13 cellular contexts compared by ENCODE assay signal in genomic region chr1:206931709-206932108, GRCh38. TPM values are rescaled to one million over a fixed set of nuclear protein-coding genes. Genes with fewer than 3 reads are reported as not detected.
DNase-seq lines count a peak whose midpoint lies in the region; ATAC-seq and TF ChIP-seq lines count a peak whose summit lies in the region.
"Had no signal": no experiment of that assay in that cellular context is flagged by ENCODE, and none has a peak within 500 bp of the region (broad histone marks: within the 10 kb centered on the region; RNA-seq: fewer than 3 reads in every experiment).

No MANE protein-coding gene starts in this region.

- H3K9me3 ChIP-seq in DOHH2 (ENCODE audit: control insufficient read depth, insufficient read depth, low read length) = no peaks in the 10 kb centered on the region
- H3K9me3 ChIP-seq in H9 (ENCODE audit: control insufficient read depth, low read depth, low read length) = no peaks in the 10 kb centered on the region
- no peaks in the 10 kb centered on the region for H3K9me3 ChIP-seq in psoas muscle

- H2BK5ac ChIP-seq in H9 (ENCODE audit: insufficient read length, low read length) = no peak overlapping the region

- H2BK15ac ChIP-seq in H9 (ENCODE audit: low read depth, low read length) = no peak overlapping the region

- no peaks in the 10 kb centered on the region for H3K23me2 ChIP-seq in H9 (ENCODE audit: insufficient read length, low read depth, low read length, poor library complexity, severe bottlenecking)

- H3K18ac ChIP-seq in H9 (ENCODE audit: insufficient read length, low read depth, low read length) = no peak overlapping the region

- no peak for ATAC-seq in natural killer cell
- ATAC-seq in psoas muscle = no peak

- H3K79me2 ChIP-seq in DOHH2 (ENCODE audit: control insufficient read depth, low read length) (no peaks in the 10 kb centered on the region), H9 (ENCODE audit: insufficient read depth, low read length) (no peaks in the 10 kb centered on the region)

- no peak overlapping the region for H2AFZ ChIP-seq in H9 (ENCODE audit: low read length)

- H2AK5ac ChIP-seq in H9 (ENCODE audit: insufficient read length, low read length) = no peak overlapping the region

- peaks cover 2 to 3% of the 10 kb centered on the region in 2 experiments; a peak in 2 of 4 replicates for H3K4me1 Mint-ChIP-seq in H9
- H3K4me1 Mint-ChIP-seq in natural killer cell = peaks cover 26 to 30% of the 10 kb centered on the region in 2 donors
- peaks cover 8% of the 10 kb centered on the region for H3K4me1 Mint-ChIP-seq in Calu3 (ENCODE audit: low read depth, unreplicated experiment)

- H3K27ac ChIP-seq in DOHH2 (ENCODE audit: low read depth, low read length) (no peak overlapping the region), H9 (ENCODE audit: insufficient read length, low read depth, low read length) (no peak overlapping the region), psoas muscle (no peak overlapping the region)

- no peak overlapping the region for H4K5ac ChIP-seq in H9 (ENCODE audit: insufficient read length, low read depth, low read length)

- no peak overlapping the region for H3K9ac ChIP-seq in H9 (ENCODE audit: extremely low read depth, insufficient read length, low read length)

- H3K4me2 ChIP-seq in DOHH2 (ENCODE audit: low read length) (no peak overlapping the region), H9 (ENCODE audit: insufficient read depth, insufficient read length, low read length) (no peak overlapping the region)

- intact Hi-C loops in natural killer cell (cut with micrococcal nuclease) (no loop called here), psoas muscle (cut with DNase I) (no loop called here), Calu3 (cut with micrococcal nuclease; ENCODE audit: unreplicated experiment) (no loop called here)

- H3K27me3 ChIP-seq in DOHH2 (ENCODE audit: control insufficient read depth, low read length) = no peaks in the 10 kb centered on the region
- no peaks in the 10 kb centered on the region for H3K27me3 ChIP-seq in H9 (ENCODE audit: insufficient read depth, low read length)
- no peaks in the 10 kb centered on the region for H3K27me3 ChIP-seq in psoas muscle (ENCODE audit: insufficient read depth in 3 of 3, low read length in 2 of 3)

- WGBS in H9 (ENCODE audit: extremely low coverage, insufficient read length, low lambda C conversion rate) = no CpG with 5 or more reads among the region's 6 CpGs
- WGBS in psoas muscle, 3 donors = 74 to 83% (median 78%) methylated on average over 6 of the region's 6 CpGs

- no peaks in the 10 kb centered on the region for H4K20me1 ChIP-seq in DOHH2 (ENCODE audit: control insufficient read depth, insufficient read depth, low read depth, low read length)
- no peaks in the 10 kb centered on the region for H4K20me1 ChIP-seq in H9 (ENCODE audit: control insufficient read depth, insufficient read depth, insufficient read length)

- H3K4me3 ChIP-seq in DOHH2 (ENCODE audit: low read length) (no peak overlapping the region), astrocyte of the cerebellum (ENCODE audit: low read depth, low read length) (no peak overlapping the region), psoas muscle (no peak overlapping the region)

- H3K79me1 ChIP-seq in H9 (ENCODE audit: insufficient read depth, low read depth, low read length, poor library complexity, severe bottlenecking) = no peaks in the 10 kb centered on the region

- H2BK20ac ChIP-seq in H9 (ENCODE audit: low read depth, low read length, poor library complexity, severe bottlenecking) = no peak overlapping the region

- CTCF ChIA-PET in Calu3 (lab: Charles Lee) = interaction anchor here (0.9 to 1.6 kb wide), 4 partner anchors 12 to 50 kb away, joined by 3 read pairs; no protein-coding TSS in a partner anchor

- no TSS peak for BruUV-seq in Calu3 (replicated peaks; lab: Mats Ljungman, UMichigan)

- H3K27ac Mint-ChIP-seq in H9 (no peak overlapping the region), natural killer cell (peak overlapping the region; percentile 87 to 92), Calu3 (ENCODE audit: unreplicated experiment) (no peak overlapping the region)

- no peaks in the 10 kb centered on the region for H3K36me3 Mint-ChIP-seq in H9 (ENCODE audit: insufficient read depth in 1 of 3, low read depth in 3 of 3)
- H3K36me3 Mint-ChIP-seq in natural killer cell = no peaks in the 10 kb centered on the region
- peaks cover 11% of the 10 kb centered on the region for H3K36me3 Mint-ChIP-seq in Calu3 (ENCODE audit: insufficient read depth, unreplicated experiment)

- H3K4ac ChIP-seq in H9 (ENCODE audit: low read depth, low read length) = no peak overlapping the region

- H3F3A ChIP-seq in DOHH2 (ENCODE audit: control insufficient read depth, insufficient read depth) = no peaks in the 10 kb centered on the region; the same call in none of the 2 replicates

- H2BK120ac ChIP-seq in H9 (ENCODE audit: low read depth, low read length, poor library complexity, severe bottlenecking) = no peak overlapping the region

- H2BK12ac ChIP-seq in H9 (ENCODE audit: insufficient read length, low read depth, low read length) = no peak overlapping the region

- H3K4me1 ChIP-seq in DOHH2 (ENCODE audit: control insufficient read depth, low read length) = peaks cover 24% of the 10 kb centered on the region
- H3K4me1 ChIP-seq in H9 (ENCODE audit: insufficient read depth, low read length) = no peaks in the 10 kb centered on the region
- H3K4me1 ChIP-seq in psoas muscle = no peaks in the 10 kb centered on the region

- H3K56ac ChIP-seq in H9 (ENCODE audit: insufficient read length, low read depth, low read length) = no peak overlapping the region

- H3K36me3 ChIP-seq in DOHH2 (ENCODE audit: control insufficient read depth, low read length) = no peaks in the 10 kb centered on the region
- H3K36me3 ChIP-seq in psoas muscle (ENCODE audit: insufficient read depth in 1 of 2, low read depth in 1 of 2) = no peaks in the 10 kb centered on the region

- in situ Hi-C loops in astrocyte of the cerebellum (cut with HindIII; ENCODE audit: low sequenced_read_pairs) = no loop called here

- no peak overlapping the region for H4K91ac ChIP-seq in H9 (ENCODE audit: insufficient read length, low read depth, low read length)

- H3K14ac ChIP-seq in H9 (ENCODE audit: insufficient read depth, low read length) = no peak overlapping the region

- no peak overlapping the region for H3T11ph ChIP-seq in H9 (ENCODE audit: low read length)

- H3K23ac ChIP-seq in H9 (ENCODE audit: insufficient read length, low read depth, low read length) = no peak overlapping the region

- no peak overlapping the region for H4K8ac ChIP-seq in H9 (replicated peaks; ENCODE audit: insufficient read length, low read depth, low read length)

- DNase-seq in H9 (peak; percentile 61), astrocyte of the cerebellum (ENCODE audit: low read depth) (no peak), natural killer cell (no peak), psoas muscle (no peak), Calu3 (no peak), NCI-H2171 treated with DMSO at 0.1 percent for 48 hours (lab: John Stamatoyannopoulos, UW) (no peak)
- DNase-seq: activated T-cell treated with anti-CD3 and anti-CD28 coated beads for 4 hours, KBM-7, NCI-H187 treated with DMSO at 0.1 percent for 48 hours, small intestine, T-helper 9 cell had no signal

- no peaks in the 10 kb centered on the region for H3K9me2 ChIP-seq in DOHH2 (replicated peaks; ENCODE audit: control insufficient read depth, low read length)

- H3K9me3 Mint-ChIP-seq in H9 (no peaks in the 10 kb centered on the region), natural killer cell (no peaks in the 10 kb centered on the region), Calu3 (ENCODE audit: low read depth, unreplicated experiment) (no peaks in the 10 kb centered on the region)

- peaks cover 4% of the 10 kb centered on the region; the same call in 1 of the 2 replicates for H3K27me3 Mint-ChIP-seq in H9 (ENCODE audit: low read depth)
- H3K27me3 Mint-ChIP-seq in natural killer cell (ENCODE audit: low read depth in 2 of 2) = no peaks in the 10 kb centered on the region
- no peaks in the 10 kb centered on the region for H3K27me3 Mint-ChIP-seq in Calu3 (ENCODE audit: unreplicated experiment)

- TF ChIP-seq CTCF in DOHH2 (IDR thresholded peaks at IDR 0.05; ENCODE audit: low read depth, low read length, poor library complexity, severe bottlenecking) = peak; percentile 38
- peak; percentile 48 for TF ChIP-seq CTCF in H9 (conservative IDR thresholded peaks at IDR 0.05)
- TF ChIP-seq CTCF in astrocyte of the cerebellum (IDR thresholded peaks at IDR 0.05; ENCODE audit: low read depth, low read length, missing control alignments) = peak; percentile 6
- no peak for TF ChIP-seq CTCF in natural killer cell (IDR thresholded peaks at IDR 0.05)
- TF ChIP-seq CTCF in psoas muscle (IDR thresholded peaks at IDR 0.05) = no peak
- TF ChIP-seq CTCF in Calu3 (IDR thresholded peaks at IDR 0.05; ENCODE audit: unreplicated experiment) = no peak

- H3K4me3 Mint-ChIP-seq in H9 = no peak overlapping the region
- no peak overlapping the region for H3K4me3 Mint-ChIP-seq in natural killer cell
- H3K4me3 Mint-ChIP-seq in Calu3 (ENCODE audit: low read depth, unreplicated experiment) = no peak overlapping the region

RNA-seq across cellular contexts. Expression of gene FCMR, which starts 10.0 kb away (rescaled TPM):
- total RNA-seq in H9 (2021) (not detected in 2 replicates), natural killer cell (100 to 1,000 TPM; 157 to 178 (median 177) TPM), psoas muscle (10 to 100 TPM in 2 of 4 donors, 1 to 10 TPM in 2; 2.3 to 29.5 (median 12.0) TPM), Calu3 (2022) (0.86 and 1.1 TPM in 2 replicates)
- 1 to 10 TPM; 1.0 to 8.4 (median 2.2) TPM for polyA plus RNA-seq in psoas muscle

RNA-seq across cellular contexts. Expression of gene PIGR, which starts 14.6 kb away (rescaled TPM):
- total RNA-seq in H9 (2021) (not detected in 2 replicates), natural killer cell (under 1 TPM in 1 of 3 donors, not detected in 2; 0.38 TPM), psoas muscle (under 1 TPM; 0.42 to 0.50 (median 0.49) TPM), Calu3 (2022) (250 and 367 TPM in 2 replicates)
- polyA plus RNA-seq in psoas muscle = under 1 TPM; 0.06 to 0.64 (median 0.16) TPM
- total RNA-seq: astrocyte had no signal

RNA-seq across cellular contexts. Expression of gene IL24, which starts 34.5 kb away (rescaled TPM):
- total RNA-seq in H9 (2021) (not detected in 2 replicates), natural killer cell (not detected), psoas muscle (10 to 100 TPM in 1 of 4 donors, under 1 TPM in 1, not detected in 2; 0.23 to 20.3 TPM), Calu3 (2022) (not detected in 2 replicates)
- 1 to 10 TPM in 1 of 3 donors, under 1 TPM in 2; 0.05 to 1.7 (median 0.20) TPM for polyA plus RNA-seq in psoas muscle
- total RNA-seq: astrocyte had no signal

RNA-seq across cellular contexts. Expression of gene FCAMR, which starts 38.6 kb away (rescaled TPM):
- total RNA-seq in H9 (2021) (not detected in 2 replicates), natural killer cell (not detected), psoas muscle (not detected), Calu3 (2022) (not detected in 2 replicates)
- polyA plus RNA-seq in psoas muscle = not detected
- total RNA-seq: astrocyte had no signal

Comparison
In these comparisons a context has a peak if more than half of its experiments do, and no peak if none do; other contexts are left out.
1. CTCF ChIP-seq: peak in DOHH2 (single experiment), H9 (single experiment) and astrocyte of the cerebellum (single experiment); none in natural killer cell (single experiment), psoas muscle (single experiment) and Calu3 (single experiment).
2. H3K27ac Mint-ChIP-seq: peak in natural killer cell (2 of 2); none in H9 (0 of 3) and Calu3 (single experiment).
3. RNA of gene FCMR, which starts 10.0 kb away (total RNA-seq): 157 to 178 TPM in natural killer cell; 2.3 to 29.5 TPM in psoas muscle, 0.86 to 1.1 TPM in Calu3 and not detected in H9; every median in the first group is over 4 times any median in the second.
4. RNA of gene PIGR, which starts 14.6 kb away (total RNA-seq): 250 to 367 TPM in Calu3; 0.42 to 0.50 TPM in psoas muscle, 0.38 TPM in natural killer cell and not detected in H9; every median in the first group is over 100 times any median in the second.